Comparison of ENCODE assay signal across 28 cellular contexts in genomic region chr2:16266571-16266970, GRCh38.
"Had no signal": no experiment of that assay in that cellular context is flagged by ENCODE, and none has a peak within 500 bp of the region (broad histone marks: within the 10 kb centered on the region; RNA-seq: fewer than 3 reads in every experiment).

No MANE protein-coding gene starts in this region.

- DNase-seq: stimulated activated CD4-positive, alpha-beta T cell treated with anti-CD3 and anti-CD28 coated beads, Interleukin-2, amount 100 ng/mL, for 48 hours; stimulated activated CD4-positive, alpha-beta T cell treated with anti-CD3 and anti-CD28 coated beads, Interleukin-4, amount 100 ng/mL, for 1 hour; stimulated activated CD4-positive, alpha-beta T cell treated with anti-CD3 and anti-CD28 coated beads, Interleukin-4, amount 100 ng/mL, for 24 hours; stimulated activated CD4-positive, alpha-beta T cell treated with anti-CD3 and anti-CD28 coated beads, Interleukin-4, amount 100 ng/mL, for 4 hours; stimulated activated CD8-positive, alpha-beta memory T cell treated with anti-CD3 and anti-CD28 coated beads, Interleukin-4, amount 100 ng/mL, for 48 hours; stimulated activated naive B cell treated with anti-CD40 and anti-IgM and Interleukin-4, amounts not matched to agents 10 μg/mL and 1 μg/mL and 100 μg/mL, for 72 hours; stimulated activated naive CD4-positive, alpha-beta T cell; stimulated activated naive CD4-positive, alpha-beta T cell treated with Interleukin-2 at 50 U/mL for 16 hours; stimulated activated naive CD8-positive, alpha-beta T cell treated with anti-CD3 and anti-CD28 coated beads, Interleukin-15, amount 100 ng/mL, for 72 hours; stimulated activated naive CD8-positive, alpha-beta T cell treated with anti-CD3 and anti-CD28 coated beads, Interleukin-15, Interleukin-2, amounts not matched to agents 100 U/mL and 50 U/mL, for 24 hours; stomach; substantia nigra; testis; thyroid gland; tibial artery; transverse colon; trophoblast cell; upper lobe of left lung; upper lobe of right lung; uterus had no signal

- H3K27me3 Mint-ChIP-seq: stimulated activated memory B cell treated with anti-CD40 and anti-IgM and Interleukin-4, amounts not matched to agents 10 μg/mL and 1 μg/mL and 100 μg/mL, for 72 hours; stimulated activated naive B cell treated with anti-CD40 and anti-IgM and Interleukin-4, amounts not matched to agents 10 μg/mL and 1 μg/mL and 100 μg/mL, for 72 hours; stimulated activated naive CD8-positive, alpha-beta T cell treated with anti-CD3 and anti-CD28 coated beads, Interleukin-15, amount 100 ng/mL, for 72 hours; stimulated activated naive CD8-positive, alpha-beta T cell treated with anti-CD3 and anti-CD28 coated beads, Interleukin-15, Interleukin-2, amounts not matched to agents 100 ng/mL and 50 ng/mL, for 24 hours; type B pancreatic cell had no signal

- H3K4me1 ChIP-seq: stomach, suprapubic skin, testis, thyroid gland, tibial artery, tibial nerve, transverse colon, upper lobe of left lung, upper lobe of right lung, uterus, vagina had no signal

- H3K4me3 ChIP-seq: stomach, suprapubic skin, testis, thoracic aorta, thyroid gland, tibial artery, tibial nerve, transverse colon, upper lobe of left lung, upper lobe of right lung, uterus, vagina had no signal

- H3K27ac ChIP-seq: stomach, suprapubic skin, testis, thoracic aorta, thyroid gland, tibial artery, tibial nerve, transverse colon, upper lobe of left lung, upper lobe of right lung, uterus, vagina had no signal

- H3K27ac Mint-ChIP-seq: stimulated activated effector memory CD8-positive, alpha-beta T cell treated with anti-CD3 and anti-CD28 coated beads, Interleukin-12 subunit alpha, Interleukin-12 subunit beta, amount 100 ng/mL, for 72 hours; stimulated activated memory B cell treated with anti-CD40 and anti-IgM and Interleukin-4, amounts not matched to agents 10 μg/mL and 1 μg/mL and 100 μg/mL, for 72 hours; stimulated activated naive B cell treated with anti-CD40 and anti-IgM and Interleukin-4, amounts not matched to agents 10 μg/mL and 1 μg/mL and 100 μg/mL, for 72 hours; stimulated activated naive CD8-positive, alpha-beta T cell treated with anti-CD3 and anti-CD28 coated beads, Interleukin-15, amount 100 ng/mL, for 72 hours; stimulated activated naive CD8-positive, alpha-beta T cell treated with anti-CD3 and anti-CD28 coated beads, Interleukin-15, Interleukin-2, amounts not matched to agents 100 ng/mL and 50 ng/mL, for 24 hours; type B pancreatic cell had no signal

- H3K9me3 ChIP-seq: stomach, suprapubic skin, testis, thoracic aorta, thyroid gland, tibial artery, tibial nerve, transverse colon, upper lobe of left lung, upper lobe of right lung, uterus, vagina had no signal

- H3K36me3 ChIP-seq: stomach, suprapubic skin, thoracic aorta, thyroid gland, tibial artery, tibial nerve, transverse colon, upper lobe of left lung, upper lobe of right lung, uterus, vagina had no signal

- H3K27me3 ChIP-seq: stomach, suprapubic skin, testis, thyroid gland, tibial artery, tibial nerve, transverse colon, upper lobe of left lung, upper lobe of right lung, uterus, vagina had no signal

- H3K9me3 Mint-ChIP-seq: stimulated activated effector memory CD8-positive, alpha-beta T cell treated with anti-CD3 and anti-CD28 coated beads, Interleukin-12 subunit alpha, Interleukin-12 subunit beta, amount 100 ng/mL, for 72 hours; stimulated activated naive CD8-positive, alpha-beta T cell treated with anti-CD3 and anti-CD28 coated beads, Interleukin-15, amount 100 ng/mL, for 72 hours; stimulated activated naive CD8-positive, alpha-beta T cell treated with anti-CD3 and anti-CD28 coated beads, Interleukin-15, Interleukin-2, amounts not matched to agents 100 ng/mL and 50 ng/mL, for 24 hours had no signal

- H3K4me1 Mint-ChIP-seq: stimulated activated effector memory CD8-positive, alpha-beta T cell treated with anti-CD3 and anti-CD28 coated beads, Interleukin-12 subunit alpha, Interleukin-12 subunit beta, amount 100 ng/mL, for 72 hours; stimulated activated memory B cell treated with anti-CD40 and anti-IgM and Interleukin-4, amounts not matched to agents 10 μg/mL and 1 μg/mL and 100 μg/mL, for 72 hours; stimulated activated naive B cell treated with anti-CD40 and anti-IgM and Interleukin-4, amounts not matched to agents 10 μg/mL and 1 μg/mL and 100 μg/mL, for 72 hours; stimulated activated naive CD8-positive, alpha-beta T cell treated with anti-CD3 and anti-CD28 coated beads, Interleukin-15, amount 100 ng/mL, for 72 hours had no signal

- H3K36me3 Mint-ChIP-seq: stimulated activated effector memory CD8-positive, alpha-beta T cell treated with anti-CD3 and anti-CD28 coated beads, Interleukin-12 subunit alpha, Interleukin-12 subunit beta, amount 100 ng/mL, for 72 hours; stimulated activated memory B cell treated with anti-CD40 and anti-IgM and Interleukin-4, amounts not matched to agents 10 μg/mL and 1 μg/mL and 100 μg/mL, for 72 hours; stimulated activated naive B cell treated with anti-CD40 and anti-IgM and Interleukin-4, amounts not matched to agents 10 μg/mL and 1 μg/mL and 100 μg/mL, for 72 hours; type B pancreatic cell had no signal

- H3K4me3 Mint-ChIP-seq: stimulated activated effector memory CD8-positive, alpha-beta T cell treated with anti-CD3 and anti-CD28 coated beads, Interleukin-12 subunit alpha, Interleukin-12 subunit beta, amount 100 ng/mL, for 72 hours; stimulated activated memory B cell treated with anti-CD40 and anti-IgM and Interleukin-4, amounts not matched to agents 10 μg/mL and 1 μg/mL and 100 μg/mL, for 72 hours; stimulated activated naive B cell treated with anti-CD40 and anti-IgM and Interleukin-4, amounts not matched to agents 10 μg/mL and 1 μg/mL and 100 μg/mL, for 72 hours; stimulated activated naive CD8-positive, alpha-beta T cell treated with anti-CD3 and anti-CD28 coated beads, Interleukin-15, amount 100 ng/mL, for 72 hours; stimulated activated naive CD8-positive, alpha-beta T cell treated with anti-CD3 and anti-CD28 coated beads, Interleukin-15, Interleukin-2, amounts not matched to agents 100 ng/mL and 50 ng/mL, for 24 hours; type B pancreatic cell had no signal

- ATAC-seq: stimulated activated effector memory CD8-positive, alpha-beta T cell treated with anti-CD3 and anti-CD28 coated beads, Interleukin-12 subunit alpha, Interleukin-12 subunit beta, amount 100 ng/mL, for 72 hours; stimulated activated memory B cell treated with anti-CD40 and anti-IgM and Interleukin-4, amounts not matched to agents 10 μg/mL and 1 μg/mL and 100 μg/mL, for 72 hours; stimulated activated naive B cell treated with anti-CD40 and anti-IgM and Interleukin-4, amounts not matched to agents 10 μg/mL and 1 μg/mL and 100 μg/mL, for 72 hours; stimulated activated naive CD8-positive, alpha-beta T cell treated with anti-CD3 and anti-CD28 coated beads, Interleukin-15, amount 100 ng/mL, for 72 hours; stimulated activated naive CD8-positive, alpha-beta T cell treated with anti-CD3 and anti-CD28 coated beads, Interleukin-15, Interleukin-2, amounts not matched to agents 100 U/mL and 50 U/mL, for 24 hours; upper lobe of right lung had no signal
